In the genomic region with DNA sequence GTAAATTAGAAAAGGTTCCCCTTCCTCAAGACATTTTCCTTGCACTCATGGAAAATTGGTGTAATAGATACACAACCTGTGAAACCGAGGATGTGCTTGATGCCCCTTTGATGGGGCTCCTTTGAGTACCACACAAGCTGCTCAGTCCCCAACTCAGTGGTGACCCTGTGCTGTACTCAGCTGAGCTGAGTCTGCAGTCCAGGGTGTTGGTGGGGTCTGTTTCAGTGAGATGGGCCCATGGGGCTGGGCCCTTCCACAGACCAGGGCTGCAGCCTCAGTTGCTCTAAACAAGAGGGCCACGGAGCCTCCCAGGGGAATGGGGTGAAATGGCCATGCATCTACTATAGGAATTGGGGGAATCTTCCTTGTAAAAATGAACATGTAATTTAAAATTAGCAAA, we compare ENCODE assay signal across 25 cellular contexts. TPM values are rescaled to one million over a fixed set of nuclear protein-coding genes. Genes with fewer than 3 reads are reported as not detected.
"Had no signal": no experiment of that assay in that cellular context is flagged by ENCODE, and none has a peak within 500 bp of the region (broad histone marks: within the 10 kb centered on the region; RNA-seq: fewer than 3 reads in every experiment).

No MANE protein-coding gene starts in this region.

- ATAC-seq: lower lobe of right lung; naive thymus-derived CD8-positive, alpha-beta T cell; right cardiac atrium; stimulated activated effector memory CD8-positive, alpha-beta T cell treated with anti-CD3 and anti-CD28 coated beads, Interleukin-12 subunit alpha, Interleukin-12 subunit beta, amount 100 ng/mL, for 72 hours had no signal

- DNase-seq: effector memory CD4-positive, alpha-beta T cell; esophagus squamous epithelium; foreskin melanocyte; glutamatergic neuron; hypothalamus; immature natural killer cell; lower lobe of right lung; naive thymus-derived CD8-positive, alpha-beta T cell; nephron progenitor cell; right cardiac atrium; sigmoid colon; stimulated activated CD4-positive, alpha-beta T cell treated with anti-CD3 and anti-CD28 coated beads, Interleukin-2, amount 100 ng/mL, for 24 hours; stimulated activated CD4-positive, alpha-beta T cell treated with anti-CD3 and anti-CD28 coated beads, Interleukin-4, amount 100 ng/mL, for 24 hours; stimulated activated naive CD4-positive, alpha-beta T cell treated with Interleukin-2 at 50 U/mL for 16 hours; stomach had no signal

- H3K4me1 Mint-ChIP-seq: stimulated activated effector memory CD8-positive, alpha-beta T cell treated with anti-CD3 and anti-CD28 coated beads, Interleukin-12 subunit alpha, Interleukin-12 subunit beta, amount 100 ng/mL, for 72 hours had no signal

- H3K27ac ChIP-seq: esophagus squamous epithelium, lower lobe of right lung, parathyroid adenoma, sigmoid colon, stomach, thyroid gland had no signal

- H3K27ac Mint-ChIP-seq: immature natural killer cell; naive thymus-derived CD8-positive, alpha-beta T cell; nephron progenitor cell; progenitor cell of endocrine pancreas; stimulated activated effector memory CD8-positive, alpha-beta T cell treated with anti-CD3 and anti-CD28 coated beads, Interleukin-12 subunit alpha, Interleukin-12 subunit beta, amount 100 ng/mL, for 72 hours; type B pancreatic cell had no signal

- H3K4me3 Mint-ChIP-seq: dendritic cell treated with granulocyte-macrophage colony-stimulating factor and Interleukin-4, amounts not matched to agents 40 ng/mL and 50 ng/mL, for 4 days; immature natural killer cell; naive thymus-derived CD8-positive, alpha-beta T cell; nephron progenitor cell; stimulated activated effector memory CD8-positive, alpha-beta T cell treated with anti-CD3 and anti-CD28 coated beads, Interleukin-12 subunit alpha, Interleukin-12 subunit beta, amount 100 ng/mL, for 72 hours; type B pancreatic cell had no signal

- H3K4me3 ChIP-seq: esophagus squamous epithelium, lower lobe of right lung, sigmoid colon, stomach, thyroid gland had no signal

- H3K4me1 ChIP-seq: esophagus squamous epithelium, lower lobe of right lung, sigmoid colon had no signal

- H3K9ac ChIP-seq: parathyroid adenoma had no signal

- H3K36me3 Mint-ChIP-seq: immature natural killer cell; naive thymus-derived CD8-positive, alpha-beta T cell; stimulated activated effector memory CD8-positive, alpha-beta T cell treated with anti-CD3 and anti-CD28 coated beads, Interleukin-12 subunit alpha, Interleukin-12 subunit beta, amount 100 ng/mL, for 72 hours; type B pancreatic cell had no signal

- H3K27me3 ChIP-seq: esophagus squamous epithelium, sigmoid colon, stomach, thyroid gland had no signal

- H3K9me3 Mint-ChIP-seq: dendritic cell treated with granulocyte-macrophage colony-stimulating factor and Interleukin-4, amounts not matched to agents 40 ng/mL and 50 ng/mL, for 4 days; immature natural killer cell; naive thymus-derived CD8-positive, alpha-beta T cell; nephron progenitor cell; stimulated activated effector memory CD8-positive, alpha-beta T cell treated with anti-CD3 and anti-CD28 coated beads, Interleukin-12 subunit alpha, Interleukin-12 subunit beta, amount 100 ng/mL, for 72 hours; type B pancreatic cell had no signal

- H3K36me3 ChIP-seq: esophagus squamous epithelium, lower lobe of right lung, sigmoid colon, thyroid gland had no signal

- H3K9me3 ChIP-seq: esophagus squamous epithelium, lower lobe of right lung, sigmoid colon, stomach, thyroid gland had no signal

- H3K27me3 Mint-ChIP-seq: dendritic cell treated with granulocyte-macrophage colony-stimulating factor and Interleukin-4, amounts not matched to agents 40 ng/mL and 50 ng/mL, for 4 days had no signal

RNA-seq across cellular contexts. Expression of gene KY, which starts 39.3 kb away (rescaled TPM):
- total RNA-seq: endothelial cell of umbilical vein; epithelial cell of proximal tubule; mesenteric fat pad; naive thymus-derived CD8-positive, alpha-beta T cell; progenitor cell of endocrine pancreas; subcutaneous adipose tissue had no signal
